ENCODE assay signal across 30 cellular contexts in the genomic region with DNA sequence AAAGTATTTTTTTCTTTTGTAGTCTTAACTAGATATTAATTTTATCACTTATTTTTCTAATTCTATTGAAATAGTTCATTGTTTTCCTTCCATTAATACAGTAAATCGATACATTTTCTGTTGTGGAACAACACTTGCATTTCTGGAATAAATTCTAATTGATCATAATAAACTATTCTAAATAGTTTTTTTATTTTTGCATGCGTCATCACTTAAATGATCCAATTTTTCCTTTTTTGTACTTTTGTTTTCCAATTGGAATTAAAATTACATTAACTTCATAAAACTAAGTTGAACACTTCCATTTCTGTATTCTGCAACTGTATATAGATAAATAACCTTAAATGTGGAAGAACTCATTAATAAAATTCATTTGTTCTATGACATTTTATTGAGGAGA.
"Had no signal": no experiment of that assay in that cellular context is flagged by ENCODE, and none has a peak within 500 bp of the region (broad histone marks: within the 10 kb centered on the region; RNA-seq: fewer than 3 reads in every experiment).

No MANE protein-coding gene starts in this region.

- H3K4me1 ChIP-seq: ascending aorta, esophagus muscularis mucosa, foreskin keratinocyte, gastrocnemius medialis, heart left ventricle had no signal

- H3K27ac ChIP-seq: ascending aorta, esophagus muscularis mucosa, foreskin keratinocyte, gastrocnemius medialis, heart left ventricle had no signal

- H3K36me3 ChIP-seq: ascending aorta, esophagus muscularis mucosa, gastrocnemius medialis, heart left ventricle had no signal

- DNase-seq: activated CD4-positive, alpha-beta memory T cell treated with anti-CD3 and anti-CD28 coated beads, Interleukin-2, amount 10 ng/mL, durations not matched to agents 7 days and 5 days; activated CD4-positive, alpha-beta T cell treated with anti-CD3 and anti-CD28 coated beads for 1 hour; activated CD4-positive, alpha-beta T cell treated with anti-CD3 and anti-CD28 coated beads for 4 hours; activated CD4-positive, alpha-beta T cell treated with anti-CD3 and anti-CD28 coated beads, Interleukin-2, amount 10 ng/mL, durations not matched to agents 7 days and 5 days; activated CD4-positive, alpha-beta T cell treated with anti-CD3 and anti-CD28 coated beads, Interleukin-2, amount 50 U/mL, for 4 hours; activated CD8-positive, alpha-beta memory T cell treated with anti-CD3 and anti-CD28 coated beads, Interleukin-2, amount 50 U/mL, for 48 hours; activated gamma-delta T cell; activated naive CD4-positive, alpha-beta T cell; activated naive CD4-positive, alpha-beta T cell treated with anti-CD3 and anti-CD28 coated beads, Interleukin-2, amount 10 ng/mL, durations not matched to agents 7 days and 5 days; activated naive CD8-positive, alpha-beta T cell treated with anti-CD3 and anti-CD28 coated beads, Interleukin-2, amount 10 ng/mL, durations not matched to agents 7 days and 5 days; activated T-cell treated with anti-CD3 and anti-CD28 coated beads for 4 hours; activated T-cell treated with anti-CD3 and anti-CD28 coated beads, Interleukin-2, amount 50 U/mL, for 24 hours; activated T-cell treated with anti-CD3 and anti-CD28 coated beads, Interleukin-2, amount 50 U/mL, for 72 hours; cortex of kidney; dermis blood vessel endothelial cell; effector CD4-positive, alpha-beta T cell; effector memory CD8-positive, alpha-beta T cell; erythroblast; foreskin keratinocyte; gastrocnemius medialis; glutamatergic neuron; heart left ventricle; T-helper 1 cell; T-helper 17 cell; T1000 had no signal

- H3K4me3 ChIP-seq: ascending aorta, esophagus muscularis mucosa, gastrocnemius medialis, heart left ventricle had no signal

- H3K9me3 ChIP-seq: ascending aorta, esophagus muscularis mucosa, gastrocnemius medialis had no signal

- ATAC-seq: activated naive CD4-positive, alpha-beta T cell treated with anti-CD3 and anti-CD28 coated beads, Interleukin-2, amount 50 U/mL, for 72 hours; activated T-cell treated with anti-CD3 and anti-CD28 coated beads, Interleukin-2, amount 50 U/mL, for 72 hours; effector memory CD8-positive, alpha-beta T cell; foreskin keratinocyte; gastrocnemius medialis; heart left ventricle; T-helper 17 cell; WTC11 had no signal

- FAIRE-seq: bronchial epithelial cell had no signal

- H3K27me3 ChIP-seq: ascending aorta, esophagus muscularis mucosa, foreskin keratinocyte, gastrocnemius medialis, heart left ventricle had no signal
